22 cellular contexts compared by ENCODE assay signal in genomic region chr1:44338136-44338535, GRCh38.
"Had no signal": no experiment of that assay in that cellular context is flagged by ENCODE, and none has a peak within 500 bp of the region (broad histone marks: within the 10 kb centered on the region; RNA-seq: fewer than 3 reads in every experiment).

No MANE protein-coding gene starts in this region.

- H3K9ac ChIP-seq: SK-N-SH had no signal

- H3K9me3 ChIP-seq: SK-N-SH had no signal

- DNase-seq: KBM-7, NCI-H1092, NCI-H1105 treated with DMSO at 0.1 percent for 48 hours, NCI-H1417 treated with DMSO at 0.1 percent for 48 hours, NCI-H146, NCI-H1694 treated with DMSO at 0.1 percent for 48 hours, NCI-H1930, NCI-H2081, NCI-H2107, NCI-H226, NCI-H446, NCI-H510A, NCI-H524 treated with DMSO at 0.1 percent for 48 hours, NCI-H82, PC-3, SHP77, SK-N-SH, SW 1271, T-cell had no signal

- H3K27me3 Mint-ChIP-seq: IgD-negative memory B cell, T-cell had no signal

- H3K4me3 Mint-ChIP-seq: IgD-negative memory B cell had no signal

- H3K27ac ChIP-seq: RWPE1 had no signal

- H3K4me2 ChIP-seq: SK-N-SH had no signal

- ATAC-seq: Panc1, PC-3, T-cell had no signal

- H3K27ac Mint-ChIP-seq: IgD-negative memory B cell, T-cell had no signal
